19 cellular contexts compared by ENCODE assay signal in the genomic region with DNA sequence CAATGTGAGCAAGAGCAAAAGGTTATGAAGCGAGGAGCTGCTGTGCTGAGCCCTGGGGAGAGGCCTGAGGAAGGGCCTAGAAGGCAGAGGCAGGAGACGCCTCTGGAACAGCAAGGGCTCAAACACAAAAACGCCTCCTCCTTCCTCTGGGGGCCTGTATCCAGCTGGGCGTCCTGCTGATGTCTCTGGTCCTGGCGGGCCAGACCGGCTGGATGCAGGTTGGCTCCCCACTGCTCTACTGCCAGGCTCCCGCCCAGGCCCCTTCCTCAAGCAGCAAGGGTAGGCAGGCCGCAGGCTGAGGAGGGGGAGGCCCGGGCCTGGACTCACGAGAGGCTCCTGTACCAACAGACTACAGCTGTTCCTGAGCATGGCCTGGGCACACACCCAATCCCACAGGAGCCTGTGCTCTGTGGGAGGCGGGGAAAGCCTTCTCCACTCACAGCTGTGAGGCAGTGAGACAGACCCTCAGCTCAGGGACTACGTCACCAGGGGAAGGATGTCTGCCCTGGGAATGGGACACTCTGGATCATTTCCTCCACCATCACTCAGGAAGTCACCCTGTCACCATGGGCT. TPM values are rescaled to one million over a fixed set of nuclear protein-coding genes. Genes with fewer than 3 reads are reported as not detected.
"Had no signal": no experiment of that assay in that cellular context is flagged by ENCODE, and none has a peak within 500 bp of the region (broad histone marks: within the 10 kb centered on the region; RNA-seq: fewer than 3 reads in every experiment).

No MANE protein-coding gene starts in this region.

- H3K4me3 ChIP-seq: lower lobe of right lung, neural progenitor cell, psoas muscle, right lobe of liver, tibial artery had no signal

- H3K27me3 ChIP-seq: brain microvascular endothelial cell, neural progenitor cell, right lobe of liver, tibial artery had no signal

- DNase-seq: activated CD4-positive, CD25-positive, alpha-beta regulatory T cell; activated CD8-positive, alpha-beta memory T cell treated with anti-CD3 and anti-CD28 coated beads, Interleukin-2, amount 50 U/mL, for 4 hours; activated CD8-positive, alpha-beta T cell treated with anti-CD3 and anti-CD28 coated beads, Interleukin-2, amount 10 ng/mL, durations not matched to agents 7 days and 5 days; activated gamma-delta T cell treated with Interleukin-2 at 50 U/mL for 16 hours; activated naive CD8-positive, alpha-beta T cell treated with anti-CD3 and anti-CD28 coated beads, Interleukin-2, amount 10 ng/mL, durations not matched to agents 7 days and 5 days; brain microvascular endothelial cell; effector memory CD8-positive, alpha-beta T cell; head of caudate nucleus; immature natural killer cell; lower lobe of right lung; psoas muscle; right lobe of liver; stimulated activated CD4-positive, alpha-beta T cell treated with anti-CD3 and anti-CD28 coated beads, Interleukin-1b, Interleukin-23, amount 100 ng/mL, for 48 hours; tibial artery had no signal

- H3K36me3 Mint-ChIP-seq: activated naive CD8-positive, alpha-beta T cell treated with anti-CD3 and anti-CD28 coated beads, Interleukin-2, amount 10 ng/mL, durations not matched to agents 7 days and 5 days; immature natural killer cell had no signal

- H3K4me2 ChIP-seq: neural progenitor cell had no signal

- H3K9me3 ChIP-seq: lower lobe of right lung, psoas muscle, right lobe of liver, tibial artery had no signal

- H3K27ac ChIP-seq: brain microvascular endothelial cell, epithelial cell of prostate, lower lobe of right lung, neural progenitor cell, psoas muscle, right lobe of liver, tibial artery had no signal

- H3K27ac Mint-ChIP-seq: activated CD4-positive, alpha-beta T cell treated with anti-CD3 and anti-CD28 coated beads, Interleukin-2, amount 10 ng/mL, durations not matched to agents 24 days and 14 days; immature natural killer cell; mesothelial cell of epicardium; T-helper 2 cell treated with Interferon-gamma antibody and Interleukin-4, amounts not matched to agents 5 μg/mL and 100 μg/mL, for 36 hours had no signal

- H3K36me3 ChIP-seq: brain microvascular endothelial cell, lower lobe of right lung, neural progenitor cell, right lobe of liver had no signal

- H3K4me1 Mint-ChIP-seq: neural progenitor cell had no signal

- H3K27me3 Mint-ChIP-seq: activated CD4-positive, alpha-beta T cell treated with anti-CD3 and anti-CD28 coated beads, Interleukin-2, amount 10 ng/mL, durations not matched to agents 24 days and 14 days; activated naive CD8-positive, alpha-beta T cell treated with anti-CD3 and anti-CD28 coated beads, Interleukin-2, amount 10 ng/mL, durations not matched to agents 7 days and 5 days; effector memory CD8-positive, alpha-beta T cell had no signal

- H3K9ac ChIP-seq: neural progenitor cell had no signal

- H2AFZ ChIP-seq: neural progenitor cell had no signal

- H3K4me3 Mint-ChIP-seq: activated naive CD8-positive, alpha-beta T cell treated with anti-CD3 and anti-CD28 coated beads, Interleukin-2, amount 10 ng/mL, durations not matched to agents 7 days and 5 days had no signal

- H3K9me3 Mint-ChIP-seq: activated CD4-positive, alpha-beta T cell treated with anti-CD3 and anti-CD28 coated beads, Interleukin-2, amount 10 ng/mL, durations not matched to agents 24 days and 14 days; activated naive CD8-positive, alpha-beta T cell treated with anti-CD3 and anti-CD28 coated beads, Interleukin-2, amount 10 ng/mL, durations not matched to agents 7 days and 5 days; effector memory CD8-positive, alpha-beta T cell; immature natural killer cell; T-helper 2 cell treated with Interferon-gamma antibody and Interleukin-4, amounts not matched to agents 5 μg/mL and 100 μg/mL, for 36 hours had no signal

- ATAC-seq: activated CD8-positive, alpha-beta T cell treated with anti-CD3 and anti-CD28 coated beads, Interleukin-2, amount 10 ng/mL, durations not matched to agents 7 days and 5 days; effector memory CD8-positive, alpha-beta T cell; lower lobe of right lung; psoas muscle; right lobe of liver had no signal

- H3K4me1 ChIP-seq: neural progenitor cell, psoas muscle, right lobe of liver had no signal

RNA-seq across cellular contexts. Expression of a gene that starts 26.7 kb away (rescaled TPM):
- total RNA-seq: activated CD4-positive, alpha-beta T cell treated with anti-CD3 and anti-CD28 coated beads, Interleukin-2, amount 10 ng/mL, durations not matched to agents 24 days and 14 days; activated CD8-positive, alpha-beta T cell treated with anti-CD3 and anti-CD28 coated beads, Interleukin-2, amount 10 ng/mL, durations not matched to agents 7 days and 5 days; activated naive CD8-positive, alpha-beta T cell treated with anti-CD3 and anti-CD28 coated beads, Interleukin-2, amount 10 ng/mL, durations not matched to agents 7 days and 5 days had no signal

RNA-seq across cellular contexts. Expression of a gene that starts 49.3 kb away (rescaled TPM):
- total RNA-seq: activated CD4-positive, alpha-beta T cell treated with anti-CD3 and anti-CD28 coated beads, Interleukin-2, amount 10 ng/mL, durations not matched to agents 24 days and 14 days; activated CD8-positive, alpha-beta T cell treated with anti-CD3 and anti-CD28 coated beads, Interleukin-2, amount 10 ng/mL, durations not matched to agents 7 days and 5 days; activated naive CD8-positive, alpha-beta T cell treated with anti-CD3 and anti-CD28 coated beads, Interleukin-2, amount 10 ng/mL, durations not matched to agents 7 days and 5 days; lower lobe of right lung had no signal
